Comparison of ENCODE assay signal across 16 cellular contexts in genomic region chr19:10756791-10757190, GRCh38. TPM values are rescaled to one million over a fixed set of nuclear protein-coding genes. Genes with fewer than 3 reads are reported as not detected.
DNase-seq lines count a peak whose midpoint lies in the region; ATAC-seq and TF ChIP-seq lines count a peak whose summit lies in the region.
"Had no signal": no experiment of that assay in that cellular context is flagged by ENCODE, and none has a peak within 500 bp of the region (broad histone marks: within the 10 kb centered on the region; RNA-seq: fewer than 3 reads in every experiment).

No MANE protein-coding gene starts in this region.

- peaks cover 91% of the 10 kb centered on the region for H3K4me1 Mint-ChIP-seq in stimulated activated naive CD8-positive, alpha-beta T cell treated with anti-CD3 and anti-CD28 coated beads, Interleukin-15, Interleukin-2, amounts not matched to agents 100 ng/mL and 50 ng/mL, for 24 hours (ENCODE audit: low read depth)
- peaks cover 86% of the 10 kb centered on the region for H3K4me1 Mint-ChIP-seq in activated CD8-positive, alpha-beta T cell treated with anti-CD3 and anti-CD28 coated beads, Interleukin-2, amount 10 ng/mL, durations not matched to agents 7 days and 5 days (ENCODE audit: low read depth)
- H3K4me1 Mint-ChIP-seq: mesothelial cell of epicardium had no signal

- H3K36me3 Mint-ChIP-seq in stimulated activated naive CD8-positive, alpha-beta T cell treated with anti-CD3 and anti-CD28 coated beads, Interleukin-15, Interleukin-2, amounts not matched to agents 100 ng/mL and 50 ng/mL, for 24 hours (ENCODE audit: low read depth) = peaks cover 24% of the 10 kb centered on the region
- peaks cover 58% of the 10 kb centered on the region for H3K36me3 Mint-ChIP-seq in activated CD8-positive, alpha-beta T cell treated with anti-CD3 and anti-CD28 coated beads, Interleukin-2, amount 10 ng/mL, durations not matched to agents 7 days and 5 days (ENCODE audit: low read depth)

- H3K9me3 ChIP-seq in lower lobe of right lung (no peaks in the 10 kb centered on the region), upper lobe of right lung (no peaks in the 10 kb centered on the region), breast epithelium (no peaks in the 10 kb centered on the region)
- H3K9me3 ChIP-seq: vagina had no signal

- POLR2A ChIA-PET in activated CD8-positive, alpha-beta T cell treated with anti-CD3 and anti-CD28 coated beads, Interleukin-2, amount 10 ng/mL, durations not matched to agents 7 days and 5 days (lab: Charles Lee) = interaction anchor here (1.1 to 1.5 kb wide), 2 partner anchors 14 to 39 kb away, joined by 3 to 5 read pairs; partner anchors contain the start of gene DNM2

- intact Hi-C loops in lower lobe of right lung (cut with DNase I) = no loop called here
- intact Hi-C loops in upper lobe of right lung (cut with DNase I) = no loop called here
- intact Hi-C loops in breast epithelium (cut with DNase I; ENCODE audit: low total_unique reads) = no loop called here

- TF ChIP-seq CTCF in lower lobe of right lung (IDR thresholded peaks at IDR 0.05) = no peak
- TF ChIP-seq CTCF in upper lobe of right lung (IDR thresholded peaks at IDR 0.05) = no peak
- TF ChIP-seq CTCF in breast epithelium (IDR thresholded peaks at IDR 0.05) = no peak

- H3K9me3 Mint-ChIP-seq in stimulated activated naive CD8-positive, alpha-beta T cell treated with anti-CD3 and anti-CD28 coated beads, Interleukin-15, Interleukin-2, amounts not matched to agents 100 ng/mL and 50 ng/mL, for 24 hours = no peaks in the 10 kb centered on the region
- peaks cover 6% of the 10 kb centered on the region for H3K9me3 Mint-ChIP-seq in activated CD8-positive, alpha-beta T cell treated with anti-CD3 and anti-CD28 coated beads, Interleukin-2, amount 10 ng/mL, durations not matched to agents 7 days and 5 days (ENCODE audit: insufficient read depth)

- peak overlapping the region; percentile 38 for H3K27ac Mint-ChIP-seq in stimulated activated naive CD8-positive, alpha-beta T cell treated with anti-CD3 and anti-CD28 coated beads, Interleukin-15, Interleukin-2, amounts not matched to agents 100 ng/mL and 50 ng/mL, for 24 hours
- H3K27ac Mint-ChIP-seq in activated CD8-positive, alpha-beta T cell treated with anti-CD3 and anti-CD28 coated beads, Interleukin-2, amount 10 ng/mL, durations not matched to agents 7 days and 5 days = peak overlapping the region; percentile 79
- H3K27ac Mint-ChIP-seq: mesothelial cell of epicardium had no signal

- no peak overlapping the region for H3K4me3 Mint-ChIP-seq in stimulated activated naive CD8-positive, alpha-beta T cell treated with anti-CD3 and anti-CD28 coated beads, Interleukin-15, Interleukin-2, amounts not matched to agents 100 ng/mL and 50 ng/mL, for 24 hours
- no peak overlapping the region for H3K4me3 Mint-ChIP-seq in activated CD8-positive, alpha-beta T cell treated with anti-CD3 and anti-CD28 coated beads, Interleukin-2, amount 10 ng/mL, durations not matched to agents 7 days and 5 days
- H3K4me3 Mint-ChIP-seq: mesothelial cell of epicardium had no signal

- no peak for DNase-seq in stimulated activated naive CD8-positive, alpha-beta T cell treated with anti-CD3 and anti-CD28 coated beads, Interleukin-15, Interleukin-2, amounts not matched to agents 100 U/mL and 50 U/mL, for 24 hours
- DNase-seq in activated CD8-positive, alpha-beta T cell treated with anti-CD3 and anti-CD28 coated beads, Interleukin-2, amount 10 ng/mL, durations not matched to agents 7 days and 5 days = no peak
- DNase-seq in lower lobe of right lung = no peak
- DNase-seq in upper lobe of right lung = no peak
- DNase-seq in NCI-H1930 (lab: John Stamatoyannopoulos, UW) = no peak
- DNase-seq in SIG-M5 (lab: John Stamatoyannopoulos, UW) = no peak
- DNase-seq in breast epithelium (ENCODE audit: low spot score in 2 of 2) = no peak
- DNase-seq: cerebellar nuclear complex; DMS79 treated with DMSO at 0.1 percent for 48 hours; stimulated activated CD4-positive, alpha-beta T cell treated with anti-CD3 and anti-CD28 coated beads, Interleukin-4, amount 100 ng/mL, for 4 hours; T1000 had no signal

- H3K4me3 ChIP-seq in lower lobe of right lung (no peak overlapping the region), upper lobe of right lung (no peak overlapping the region), breast epithelium (no peak overlapping the region)
- H3K4me3 ChIP-seq: vagina had no signal

- no peaks in the 10 kb centered on the region for H3K27me3 Mint-ChIP-seq in stimulated activated naive CD8-positive, alpha-beta T cell treated with anti-CD3 and anti-CD28 coated beads, Interleukin-15, Interleukin-2, amounts not matched to agents 100 ng/mL and 50 ng/mL, for 24 hours
- no peaks in the 10 kb centered on the region for H3K27me3 Mint-ChIP-seq in activated CD8-positive, alpha-beta T cell treated with anti-CD3 and anti-CD28 coated beads, Interleukin-2, amount 10 ng/mL, durations not matched to agents 7 days and 5 days (ENCODE audit: low read depth)

- TF ChIP-seq POLR2A in breast epithelium (IDR thresholded peaks at IDR 0.05) = no peak

- H3K36me3 ChIP-seq in lower lobe of right lung = peaks cover 20% of the 10 kb centered on the region
- H3K36me3 ChIP-seq in upper lobe of right lung = peaks cover 20% of the 10 kb centered on the region
- no peaks in the 10 kb centered on the region for H3K36me3 ChIP-seq in breast epithelium

- no peak for ATAC-seq in stimulated activated naive CD8-positive, alpha-beta T cell treated with anti-CD3 and anti-CD28 coated beads, Interleukin-15, Interleukin-2, amounts not matched to agents 100 U/mL and 50 U/mL, for 24 hours
- no peak for ATAC-seq in activated CD8-positive, alpha-beta T cell treated with anti-CD3 and anti-CD28 coated beads, Interleukin-2, amount 10 ng/mL, durations not matched to agents 7 days and 5 days
- ATAC-seq in lower lobe of right lung = no peak
- no peak for ATAC-seq in upper lobe of right lung

- CTCF ChIA-PET in activated CD8-positive, alpha-beta T cell treated with anti-CD3 and anti-CD28 coated beads, Interleukin-2, amount 10 ng/mL, durations not matched to agents 7 days and 5 days (lab: Charles Lee) = interaction anchor here (1.0 to 1.3 kb wide), 2 partner anchors 38 to 39 kb away, joined by 7 to 8 read pairs; partner anchors contain the start of gene DNM2

- H3K27ac ChIP-seq in lower lobe of right lung (peak overlapping the region; percentile 20), upper lobe of right lung (peak overlapping the region; percentile 17), breast epithelium (no peak overlapping the region)
- H3K27ac ChIP-seq: epithelial cell of prostate, parathyroid adenoma, vagina had no signal

- H3K4me1 ChIP-seq in lower lobe of right lung = peaks cover 82% of the 10 kb centered on the region
- H3K4me1 ChIP-seq in upper lobe of right lung = peaks cover 43% of the 10 kb centered on the region
- no peaks in the 10 kb centered on the region for H3K4me1 ChIP-seq in breast epithelium

- no peaks in the 10 kb centered on the region for H3K27me3 ChIP-seq in lower lobe of right lung (ENCODE audit: low read depth)
- H3K27me3 ChIP-seq in upper lobe of right lung = no peaks in the 10 kb centered on the region
- H3K27me3 ChIP-seq in breast epithelium = no peaks in the 10 kb centered on the region
- H3K27me3 ChIP-seq: vagina had no signal

RNA-seq across cellular contexts. Expression of gene DNM2, which starts 38.9 kb away (rescaled TPM):
- 100 to 1,000 TPM; 239 to 240 TPM for total RNA-seq in activated CD8-positive, alpha-beta T cell treated with anti-CD3 and anti-CD28 coated beads, Interleukin-2, amount 10 ng/mL, durations not matched to agents 7 days and 5 days
- total RNA-seq in lower lobe of right lung (282 TPM), upper lobe of right lung (280 TPM), breast epithelium (10 to 100 TPM; 83.1 to 98.6 (median 84.5) TPM)

RNA-seq across cellular contexts. Expression of gene QTRT1, which starts 55.6 kb away (rescaled TPM):
- 10 to 100 TPM; 36.5 to 36.6 TPM for total RNA-seq in activated CD8-positive, alpha-beta T cell treated with anti-CD3 and anti-CD28 coated beads, Interleukin-2, amount 10 ng/mL, durations not matched to agents 7 days and 5 days
- total RNA-seq in lower lobe of right lung (29.7 TPM), upper lobe of right lung (30.3 TPM), breast epithelium (10 to 100 TPM; 29.0 to 47.5 (median 31.2) TPM)

Comparison
In these comparisons a context has a peak if more than half of its experiments do, and no peak if none do; other contexts are left out.
1. H3K27ac ChIP-seq: peak in lower lobe of right lung (single experiment) and upper lobe of right lung (single experiment); none in breast epithelium (0 of 2).